1 cellular context compared by ENCODE assay signal in the genomic region with DNA sequence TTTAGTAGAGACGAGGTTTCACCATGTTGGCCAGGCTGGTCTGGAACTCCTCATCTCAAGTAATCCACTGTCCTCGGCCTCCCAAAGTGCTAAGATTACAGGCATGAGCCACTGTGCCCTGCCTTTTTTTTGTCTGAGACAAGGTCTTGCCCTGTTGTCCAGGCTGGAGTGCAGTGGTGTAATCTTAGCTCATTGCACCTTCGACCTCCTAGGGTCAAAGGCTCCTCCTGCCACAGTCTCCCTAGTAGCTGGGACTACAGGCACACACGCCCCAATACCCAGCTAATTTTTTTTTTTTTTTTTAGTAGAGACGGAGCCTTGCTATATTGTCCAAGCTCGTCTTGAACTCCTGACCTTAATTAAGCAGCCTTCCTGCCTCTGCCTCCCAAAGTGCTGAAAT.
TF ChIP-seq lines count a peak whose summit lies in the region.

No MANE protein-coding gene starts in this region.

TF ChIP-seq in HCT116, 20 proteins besides CTCF, POLR2A, EP300 and RAD21:
- no peak for TF ChIP-seq SP1 (IDR thresholded peaks at IDR 0.05; ENCODE audit: low read depth)
- no peak for TF ChIP-seq ZFX (IDR thresholded peaks at IDR 0.05)
- TF ChIP-seq, protein P1, sequence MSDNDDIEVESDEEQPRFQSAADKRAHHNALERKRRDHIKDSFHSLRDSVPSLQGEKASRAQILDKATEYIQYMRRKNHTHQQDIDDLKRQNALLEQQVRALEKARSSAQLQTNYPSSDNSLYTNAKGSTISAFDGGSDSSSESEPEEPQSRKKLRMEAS (IDR thresholded peaks at IDR 0.05), result no peak
- no peak for TF ChIP-seq FOSL1 (IDR thresholded peaks at IDR 0.05; ENCODE audit: low read depth)
- no peak for TF ChIP-seq CBX3 (IDR thresholded peaks at IDR 0.05; ENCODE audit: low read depth)
